Comparison of ENCODE assay signal across 12 cellular contexts in genomic region chr3:56787258-56787777, GRCh38. TPM values are rescaled to one million over a fixed set of nuclear protein-coding genes. Genes with fewer than 3 reads are reported as not detected.
A peak's percentile ranks its signal among the peaks of the same experiment; 100 is the strongest.
DNase-seq lines count a peak whose midpoint lies in the region; ATAC-seq and TF ChIP-seq lines count a peak whose summit lies in the region.
"Had no signal": no experiment of that assay in that cellular context is flagged by ENCODE, and none has a peak within 500 bp of the region (broad histone marks: within the 10 kb centered on the region; RNA-seq: fewer than 3 reads in every experiment).

No MANE protein-coding gene starts in this region.

- H4K20me1 ChIP-seq in OCI-LY7 (ENCODE audit: insufficient read depth, low read length), result no peaks in the 10 kb centered on the region

- H3K27me3 Mint-ChIP-seq in activated T-cell treated with anti-CD3 and anti-CD28 coated beads, Interleukin-2, amount 50 U/mL, for 4 hours (ENCODE audit: low read depth), result no peaks in the 10 kb centered on the region
- H3K27me3 Mint-ChIP-seq in effector memory CD8-positive, alpha-beta T cell, result no peaks in the 10 kb centered on the region

- no peak for DNase-seq in activated T-cell treated with anti-CD3 and anti-CD28 coated beads, Interleukin-2, amount 50 U/mL, for 4 hours
- no peak for DNase-seq in activated T-cell treated with anti-CD3 and anti-CD28 coated beads for 4 hours
- peak; percentile 24 for DNase-seq in OCI-LY7 (ENCODE audit: low spot score)
- no peak for DNase-seq in effector memory CD8-positive, alpha-beta T cell
- DNase-seq in stomach, result no peak
- no peak for DNase-seq in NOMO-1 (lab: John Stamatoyannopoulos, UW; ENCODE audit: unreplicated experiment in 2 of 2)
- DNase-seq in stimulated activated CD4-positive, alpha-beta T cell treated with anti-CD3 and anti-CD28 coated beads, Interleukin-1b, Interleukin-23, amount 100 ng/mL, for 48 hours, result no peak
- no peak for DNase-seq in GM13977 (ENCODE audit: low spot score)
- DNase-seq: GF-D8, NCI-H526 had no signal

- H3K4me3 Mint-ChIP-seq in activated T-cell treated with anti-CD3 and anti-CD28 coated beads, Interleukin-2, amount 50 U/mL, for 4 hours, result peak overlapping the region; percentile 33
- peak overlapping the region; percentile 56 to 75 for H3K4me3 Mint-ChIP-seq in effector memory CD8-positive, alpha-beta T cell
- H3K4me3 Mint-ChIP-seq: WTC11 had no signal

- H3K4me3 ChIP-seq in OCI-LY7 (ENCODE audit: low read depth, low read length, poor library complexity, severe bottlenecking), result no peak overlapping the region
- no peak overlapping the region for H3K4me3 ChIP-seq in stomach
- H3K4me3 ChIP-seq: SJSA1 had no signal

- WGBS in stomach, 5 donors, result 79 to 90% (median 83%) methylated on average over 9 of the region's 9 CpGs

- intact Hi-C loops in OCI-LY7 (cut with micrococcal nuclease; ENCODE audit: unreplicated experiment), result no loop called here
- intact Hi-C loops in stomach (cut with DNase I; ENCODE audit: low total_unique reads), result no loop called here

- H3K36me3 Mint-ChIP-seq in activated T-cell treated with anti-CD3 and anti-CD28 coated beads, Interleukin-2, amount 50 U/mL, for 4 hours (ENCODE audit: insufficient read depth), result peaks cover 14% of the 10 kb centered on the region
- H3K36me3 Mint-ChIP-seq in effector memory CD8-positive, alpha-beta T cell (ENCODE audit: insufficient read depth), result peaks cover 32% of the 10 kb centered on the region
- H3K36me3 Mint-ChIP-seq: WTC11 had no signal

- no peak for TF ChIP-seq POLR2A in stomach (IDR thresholded peaks at IDR 0.05)

- POLR2A ChIA-PET in OCI-LY7 (lab: Charles Lee), result interaction anchor here (0.5 to 3.9 kb wide), 5 partner anchors 10 to 284 kb away, joined by 3 to 33 read pairs (median 3); no protein-coding TSS in a partner anchor

- no peak overlapping the region for H3K4me2 ChIP-seq in OCI-LY7 (ENCODE audit: low read length)

- TF ChIP-seq EP300 in stomach (IDR thresholded peaks at IDR 0.05), result no peak

- H3K27ac ChIP-seq in OCI-LY7 (ENCODE audit: low read depth, low read length, poor library complexity, severe bottlenecking) (no peak overlapping the region), stomach (peak overlapping the region in 4 of 5 donors; percentile 48 to 88 (median 58))
- H3K27ac ChIP-seq: SJSA1 had no signal

- no peaks in the 10 kb centered on the region for H3K9me3 ChIP-seq in OCI-LY7 (ENCODE audit: low read length)
- no peaks in the 10 kb centered on the region for H3K9me3 ChIP-seq in stomach
- H3K9me3 ChIP-seq: SJSA1 had no signal

- no peaks in the 10 kb centered on the region for H3K9me3 Mint-ChIP-seq in activated T-cell treated with anti-CD3 and anti-CD28 coated beads, Interleukin-2, amount 50 U/mL, for 4 hours
- no peaks in the 10 kb centered on the region for H3K9me3 Mint-ChIP-seq in effector memory CD8-positive, alpha-beta T cell
- H3K9me3 Mint-ChIP-seq: WTC11 had no signal

- no peak for TF ChIP-seq CTCF in OCI-LY7 (conservative IDR thresholded peaks at IDR 0.05; ENCODE audit: low read length)
- no peak for TF ChIP-seq CTCF in stomach (IDR thresholded peaks at IDR 0.05)
- no peak for TF ChIP-seq CTCF in GM13977 (IDR thresholded peaks at IDR 0.05; ENCODE audit: extremely low read depth, insufficient read depth, missing control alignments)

- no peak for ATAC-seq in activated T-cell treated with anti-CD3 and anti-CD28 coated beads, Interleukin-2, amount 50 U/mL, for 4 hours
- ATAC-seq in effector memory CD8-positive, alpha-beta T cell (replicated peaks), result no peak
- ATAC-seq: WTC11 had no signal

- no peaks in the 10 kb centered on the region for H3K79me2 ChIP-seq in OCI-LY7 (ENCODE audit: insufficient read depth, low read depth, low read length)

- peaks cover 99% of the 10 kb centered on the region for H3K4me1 Mint-ChIP-seq in activated T-cell treated with anti-CD3 and anti-CD28 coated beads, Interleukin-2, amount 50 U/mL, for 4 hours (ENCODE audit: low read depth)
- peaks cover 75 to 96% of the 10 kb centered on the region in 2 donors for H3K4me1 Mint-ChIP-seq in effector memory CD8-positive, alpha-beta T cell (ENCODE audit: low read depth in 2 of 2)

- no TSS peak for BruUV-seq in OCI-LY7 (replicated peaks; lab: Mats Ljungman, UMichigan)

- H3K9me2 ChIP-seq in OCI-LY7 (ENCODE audit: insufficient read depth, low read length), result no peaks in the 10 kb centered on the region

- peak overlapping the region; percentile 78 to 97 for H3K27ac Mint-ChIP-seq in effector memory CD8-positive, alpha-beta T cell
- H3K27ac Mint-ChIP-seq: WTC11 had no signal

- H3K4me1 ChIP-seq in OCI-LY7 (ENCODE audit: insufficient read depth, low read length, poor library complexity, severe bottlenecking), result peaks cover 57% of the 10 kb centered on the region
- peaks cover 39 to 93% (median 65%) of the 10 kb centered on the region in 4 donors for H3K4me1 ChIP-seq in stomach

- no peak overlapping the region for H2AFZ ChIP-seq in OCI-LY7 (ENCODE audit: low read length)

- H3K36me3 ChIP-seq in OCI-LY7 (ENCODE audit: insufficient read depth, low read length) (no peaks in the 10 kb centered on the region), stomach (no peaks in the 10 kb centered on the region)
- H3K36me3 ChIP-seq: SJSA1 had no signal

- no peaks in the 10 kb centered on the region for H3K27me3 ChIP-seq in stomach
- H3K27me3 ChIP-seq: SJSA1 had no signal

- in situ Hi-C loops in GM13977 (cut with MboI; ENCODE audit: low pct_unique_long_range_greater_than_20kb, low sequenced_read_pairs, unreplicated experiment), result no loop called here

- CTCF ChIA-PET in OCI-LY7 (lab: Charles Lee; ENCODE audit: unreplicated experiment), result no interaction called here

RNA-seq across cellular contexts. Expression of gene ARHGEF3, which starts 14.4 kb away (rescaled TPM):
- total RNA-seq in activated T-cell treated with anti-CD3 and anti-CD28 coated beads, Interleukin-2, amount 50 U/mL, for 4 hours, result 10 to 100 TPM; 42.4 to 53.9 (median 44.7) TPM
- 10.8 and 14.1 TPM in 2 replicates for total RNA-seq in OCI-LY7 (2014; rRNA removed; shearing (Covaris generic))
- 21.7 and 26.9 TPM in 2 replicates for total RNA-seq in OCI-LY7 (2022)
- total RNA-seq in stomach, result 10 to 100 TPM in 4 of 5 donors, 1 to 10 TPM in 1; 6.2 to 23.8 (median 17.5) TPM
- 10 to 100 TPM in 1 of 3 donors, 1 to 10 TPM in 2; 8.2 to 12.7 (median 9.2) TPM for polyA plus RNA-seq in stomach
